In the genomic region with DNA sequence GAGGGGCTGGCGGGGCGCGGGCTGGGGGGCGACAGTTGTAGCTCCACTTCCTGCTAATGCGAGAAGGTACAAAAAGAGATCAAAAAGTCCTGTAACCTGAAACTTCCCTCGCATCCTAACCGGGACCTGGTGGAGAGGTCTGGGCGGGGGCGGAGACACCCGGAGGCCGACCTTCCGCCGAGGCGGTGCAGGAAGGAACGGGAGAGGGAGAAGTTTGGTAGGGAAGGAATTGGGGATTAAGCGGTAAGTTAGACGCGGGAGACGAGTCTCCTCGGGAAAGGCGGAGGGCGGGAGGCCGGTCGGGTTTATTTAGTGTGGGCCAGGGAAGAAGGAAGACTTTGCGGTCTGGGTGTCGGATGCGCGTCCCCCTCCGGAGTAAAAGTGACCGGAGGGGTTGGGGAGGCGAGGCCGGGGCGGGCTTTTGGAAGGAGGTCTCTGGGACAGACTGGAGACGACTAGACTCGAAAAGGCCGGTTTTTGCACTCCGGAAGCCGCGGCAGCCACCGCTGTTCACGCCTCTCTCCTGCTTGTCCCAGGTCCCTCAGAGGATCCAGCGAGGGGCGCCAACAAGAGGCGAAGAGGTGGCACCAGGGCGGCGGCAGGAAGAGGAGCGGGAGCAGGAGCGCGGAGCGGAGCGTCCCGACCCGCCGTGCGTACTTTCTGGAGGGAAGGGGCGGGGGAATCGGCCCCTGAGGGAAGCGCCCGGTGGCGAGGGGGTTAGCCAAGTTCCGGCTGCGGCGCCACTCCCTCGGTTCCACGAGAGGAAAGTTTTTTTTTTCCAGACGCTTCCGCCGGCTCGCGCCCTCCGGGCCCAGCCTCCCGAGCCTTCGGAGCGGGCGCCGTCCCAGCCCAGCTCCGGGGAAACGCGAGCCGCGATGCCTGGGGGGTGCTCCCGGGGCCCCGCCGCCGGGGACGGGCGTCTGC, we compare ENCODE assay signal across 8 cellular contexts. TPM values are rescaled to one million over a fixed set of nuclear protein-coding genes. Genes with fewer than 3 reads are reported as not detected.
DNase-seq lines count a peak whose midpoint lies in the region; ATAC-seq and TF ChIP-seq lines count a peak whose summit lies in the region.

No MANE protein-coding gene starts in this region.

- CTCF ChIA-PET in Panc1 (lab: Charles Lee) = interaction anchor here (0.6 to 1.0 kb wide), 2 partner anchors 12 to 112 kb away, joined by 3 to 12 read pairs; no protein-coding TSS in a partner anchor

- no peak overlapping the region for H3K27ac Mint-ChIP-seq in activated CD4-positive, alpha-beta T cell treated with anti-CD3 and anti-CD28 coated beads, Interleukin-2, amount 10 ng/mL, durations not matched to agents 24 days and 14 days
- peak overlapping the region; percentile 60 for H3K27ac Mint-ChIP-seq in stimulated activated effector memory CD8-positive, alpha-beta T cell treated with anti-CD3 and anti-CD28 coated beads, Interleukin-12 subunit alpha, Interleukin-12 subunit beta, amount 100 ng/mL, for 72 hours

- H3K27ac ChIP-seq in Panc1 (ENCODE audit: low read length) (peak overlapping the region; percentile 93), caudate nucleus (ENCODE audit: low read depth, low read length) (peak overlapping the region; percentile 58)

- H3K27me3 ChIP-seq in Panc1 (ENCODE audit: control insufficient read depth, insufficient read depth, low read length) = peaks cover 2% of the 10 kb centered on the region; the same call in 1 of the 2 replicates

- TF ChIP-seq CTCF in Panc1 (IDR thresholded peaks at IDR 0.05) = no peak

- H3K4me3 ChIP-seq in Panc1 (ENCODE audit: low read depth in 2 of 2, low read length in 2 of 2) = peak overlapping the region; percentile 92 to 97

- H3K4me1 Mint-ChIP-seq in activated CD4-positive, alpha-beta T cell treated with anti-CD3 and anti-CD28 coated beads, Interleukin-2, amount 10 ng/mL, durations not matched to agents 24 days and 14 days = peaks cover 14% of the 10 kb centered on the region
- H3K4me1 Mint-ChIP-seq in stimulated activated effector memory CD8-positive, alpha-beta T cell treated with anti-CD3 and anti-CD28 coated beads, Interleukin-12 subunit alpha, Interleukin-12 subunit beta, amount 100 ng/mL, for 72 hours = peaks cover 25% of the 10 kb centered on the region

- POLR2A ChIA-PET in Panc1 (lab: Charles Lee) = interaction anchor here (0.6 kb wide), 1 partner anchor 152 kb away, joined by 4 read pairs; no protein-coding TSS in a partner anchor

- in situ Hi-C loops in Panc1 (cut with HindIII; ENCODE audit: low pct_unique_long_range_greater_than_20kb, low sequenced_read_pairs) = no loop called here

- peak; percentile 34 for ATAC-seq in HG02870 (IDR thresholded peaks at IDR 0.05; ENCODE audit: unreplicated experiment)
- peak; percentile 87 for ATAC-seq in Panc1
- ATAC-seq in stimulated activated effector memory CD8-positive, alpha-beta T cell treated with anti-CD3 and anti-CD28 coated beads, Interleukin-12 subunit alpha, Interleukin-12 subunit beta, amount 100 ng/mL, for 72 hours = peak; percentile 40

- DNase-seq in activated CD4-positive, alpha-beta T cell treated with anti-CD3 and anti-CD28 coated beads, Interleukin-2, amount 10 ng/mL, durations not matched to agents 24 days and 14 days = peak; percentile 61
- no peak for DNase-seq in activated CD4-positive, alpha-beta T cell treated with anti-CD3 and anti-CD28 coated beads, Interleukin-2, amount 50 U/mL, for 4 hours
- DNase-seq in Panc1 (ENCODE audit: low read depth, low spot score) = no peak
- peak in 21 of 61 donors; percentile 6 to 61 (median 29) for DNase-seq in caudate nucleus (lab: John Stamatoyannopoulos, UW)
- peak; percentile 60 for DNase-seq in kidney glomerular epithelial cell (lab: John Stamatoyannopoulos, UW)
- DNase-seq in stimulated activated effector memory CD8-positive, alpha-beta T cell treated with anti-CD3 and anti-CD28 coated beads, Interleukin-12 subunit alpha, Interleukin-12 subunit beta, amount 100 ng/mL, for 72 hours (ENCODE audit: low spot score in 2 of 2) = peak; percentile 3 to 54
- DNase-seq in SIG-M5 (lab: John Stamatoyannopoulos, UW) = no peak

- no peaks in the 10 kb centered on the region for H3K9me3 ChIP-seq in Panc1 (ENCODE audit: control insufficient read depth, insufficient read depth, low read depth, low read length)

- H3K36me3 ChIP-seq in Panc1 (ENCODE audit: control insufficient read depth, insufficient read depth, low read length) = peaks cover 25% of the 10 kb centered on the region

- H3K9me3 Mint-ChIP-seq in activated CD4-positive, alpha-beta T cell treated with anti-CD3 and anti-CD28 coated beads, Interleukin-2, amount 10 ng/mL, durations not matched to agents 24 days and 14 days = no peaks in the 10 kb centered on the region
- no peaks in the 10 kb centered on the region for H3K9me3 Mint-ChIP-seq in stimulated activated effector memory CD8-positive, alpha-beta T cell treated with anti-CD3 and anti-CD28 coated beads, Interleukin-12 subunit alpha, Interleukin-12 subunit beta, amount 100 ng/mL, for 72 hours

- H3K27me3 Mint-ChIP-seq in activated CD4-positive, alpha-beta T cell treated with anti-CD3 and anti-CD28 coated beads, Interleukin-2, amount 10 ng/mL, durations not matched to agents 24 days and 14 days = peaks cover 61% of the 10 kb centered on the region

- peaks cover 23% of the 10 kb centered on the region for H3K4me1 ChIP-seq in Panc1 (ENCODE audit: control insufficient read depth, insufficient read depth, low read length)

- H3K36me3 Mint-ChIP-seq in activated CD4-positive, alpha-beta T cell treated with anti-CD3 and anti-CD28 coated beads, Interleukin-2, amount 10 ng/mL, durations not matched to agents 24 days and 14 days (ENCODE audit: low read depth) = peaks cover 2% of the 10 kb centered on the region
- no peaks in the 10 kb centered on the region for H3K36me3 Mint-ChIP-seq in stimulated activated effector memory CD8-positive, alpha-beta T cell treated with anti-CD3 and anti-CD28 coated beads, Interleukin-12 subunit alpha, Interleukin-12 subunit beta, amount 100 ng/mL, for 72 hours

- H3K4me3 Mint-ChIP-seq in activated CD4-positive, alpha-beta T cell treated with anti-CD3 and anti-CD28 coated beads, Interleukin-2, amount 10 ng/mL, durations not matched to agents 24 days and 14 days = peak overlapping the region; percentile 81
- H3K4me3 Mint-ChIP-seq in stimulated activated effector memory CD8-positive, alpha-beta T cell treated with anti-CD3 and anti-CD28 coated beads, Interleukin-12 subunit alpha, Interleukin-12 subunit beta, amount 100 ng/mL, for 72 hours = peak overlapping the region; percentile 85

- BruUV-seq in Panc1 (replicated peaks; lab: Mats Ljungman, UMichigan) = TSS peak; percentile 28

- intact Hi-C loops in activated CD4-positive, alpha-beta T cell treated with anti-CD3 and anti-CD28 coated beads, Interleukin-2, amount 10 ng/mL, durations not matched to agents 24 days and 14 days (cut with micrococcal nuclease) = no loop called here
- intact Hi-C loops in Panc1 (cut with micrococcal nuclease; ENCODE audit: unreplicated experiment) = loop anchor here (5.0 to 10.0 kb wide), 4 partner anchors 92 to 690 kb away; partner anchors contain the start of gene IBTK

RNA-seq across cellular contexts. Expression of gene TPBG, which starts 0.7 kb away (rescaled TPM):
- total RNA-seq in activated CD4-positive, alpha-beta T cell treated with anti-CD3 and anti-CD28 coated beads, Interleukin-2, amount 10 ng/mL, durations not matched to agents 24 days and 14 days = not detected in 2 replicates
- total RNA-seq in Panc1 (2021; ENCODE audit: unreplicated experiment) = 84.1 TPM
- polyA plus RNA-seq in Panc1 (2012; ENCODE audit: insufficient read length) = 60.1 TPM

Comparison
In these comparisons a context has a peak if more than half of its experiments do, and no peak if none do; other contexts are left out.
1. DNase-seq: peak in activated CD4-positive, alpha-beta T cell treated with anti-CD3 and anti-CD28 coated beads, Interleukin-2, amount 10 ng/mL, durations not matched to agents 24 days and 14 days (single experiment), kidney glomerular epithelial cell (single experiment) and stimulated activated effector memory CD8-positive, alpha-beta T cell treated with anti-CD3 and anti-CD28 coated beads, Interleukin-12 subunit alpha, Interleukin-12 subunit beta, amount 100 ng/mL, for 72 hours (2 of 2); none in activated CD4-positive, alpha-beta T cell treated with anti-CD3 and anti-CD28 coated beads, Interleukin-2, amount 50 U/mL, for 4 hours (0 of 2), Panc1 (single experiment) and SIG-M5 (single experiment).
2. ATAC-seq: peak in every context shown above with its lines; median percentile 87 in Panc1; 40 in stimulated activated effector memory CD8-positive, alpha-beta T cell treated with anti-CD3 and anti-CD28 coated beads, Interleukin-12 subunit alpha, Interleukin-12 subunit beta, amount 100 ng/mL, for 72 hours; 34 in HG02870.
3. RNA of gene TPBG, which starts 0.7 kb away (total RNA-seq): 84.1 TPM in Panc1 (single experiment); not detected in activated CD4-positive, alpha-beta T cell treated with anti-CD3 and anti-CD28 coated beads, Interleukin-2, amount 10 ng/mL, durations not matched to agents 24 days and 14 days; every median in the first group is over 10 times any median in the second.